ENCODE assay signal across 1 cellular context in the genomic region with DNA sequence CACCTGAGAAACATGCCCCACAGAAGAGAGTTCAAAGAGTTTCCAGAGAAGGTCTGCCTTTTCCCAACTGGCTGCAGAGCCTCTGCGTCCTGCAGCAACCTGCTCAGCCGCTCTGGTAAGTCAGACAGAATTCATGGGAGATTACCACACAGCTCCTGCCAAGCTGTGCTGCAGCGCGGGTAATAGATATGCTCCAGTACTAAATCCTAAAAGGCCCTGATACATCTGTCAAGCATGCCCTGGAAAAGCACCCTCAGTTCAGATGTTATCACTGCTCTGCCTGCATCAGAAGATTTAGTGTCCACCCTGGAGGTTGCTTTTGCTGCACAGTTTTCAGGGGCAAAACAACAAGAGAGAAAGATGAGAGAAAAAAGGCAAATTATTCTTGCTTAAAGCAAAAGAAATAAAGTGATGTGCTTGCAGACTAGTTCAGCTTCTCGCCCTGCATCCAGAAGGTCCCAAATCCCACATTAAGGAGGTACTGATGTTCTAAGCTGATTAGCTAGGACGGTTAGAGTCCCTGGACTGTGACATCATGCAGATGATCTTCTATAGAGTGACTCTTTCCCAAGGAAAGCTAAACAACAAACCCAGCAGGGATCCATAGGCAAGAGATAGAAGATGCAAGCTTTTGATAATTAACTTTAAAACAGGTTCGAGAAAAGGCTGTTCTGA.
TF ChIP-seq lines count a peak whose summit lies in the region.

No MANE protein-coding gene starts in this region.

TF ChIP-seq in HepG2, 621 proteins besides CTCF, POLR2A, EP300 and RAD21 (continued from another document):
- TF ChIP-seq, protein P1, sequence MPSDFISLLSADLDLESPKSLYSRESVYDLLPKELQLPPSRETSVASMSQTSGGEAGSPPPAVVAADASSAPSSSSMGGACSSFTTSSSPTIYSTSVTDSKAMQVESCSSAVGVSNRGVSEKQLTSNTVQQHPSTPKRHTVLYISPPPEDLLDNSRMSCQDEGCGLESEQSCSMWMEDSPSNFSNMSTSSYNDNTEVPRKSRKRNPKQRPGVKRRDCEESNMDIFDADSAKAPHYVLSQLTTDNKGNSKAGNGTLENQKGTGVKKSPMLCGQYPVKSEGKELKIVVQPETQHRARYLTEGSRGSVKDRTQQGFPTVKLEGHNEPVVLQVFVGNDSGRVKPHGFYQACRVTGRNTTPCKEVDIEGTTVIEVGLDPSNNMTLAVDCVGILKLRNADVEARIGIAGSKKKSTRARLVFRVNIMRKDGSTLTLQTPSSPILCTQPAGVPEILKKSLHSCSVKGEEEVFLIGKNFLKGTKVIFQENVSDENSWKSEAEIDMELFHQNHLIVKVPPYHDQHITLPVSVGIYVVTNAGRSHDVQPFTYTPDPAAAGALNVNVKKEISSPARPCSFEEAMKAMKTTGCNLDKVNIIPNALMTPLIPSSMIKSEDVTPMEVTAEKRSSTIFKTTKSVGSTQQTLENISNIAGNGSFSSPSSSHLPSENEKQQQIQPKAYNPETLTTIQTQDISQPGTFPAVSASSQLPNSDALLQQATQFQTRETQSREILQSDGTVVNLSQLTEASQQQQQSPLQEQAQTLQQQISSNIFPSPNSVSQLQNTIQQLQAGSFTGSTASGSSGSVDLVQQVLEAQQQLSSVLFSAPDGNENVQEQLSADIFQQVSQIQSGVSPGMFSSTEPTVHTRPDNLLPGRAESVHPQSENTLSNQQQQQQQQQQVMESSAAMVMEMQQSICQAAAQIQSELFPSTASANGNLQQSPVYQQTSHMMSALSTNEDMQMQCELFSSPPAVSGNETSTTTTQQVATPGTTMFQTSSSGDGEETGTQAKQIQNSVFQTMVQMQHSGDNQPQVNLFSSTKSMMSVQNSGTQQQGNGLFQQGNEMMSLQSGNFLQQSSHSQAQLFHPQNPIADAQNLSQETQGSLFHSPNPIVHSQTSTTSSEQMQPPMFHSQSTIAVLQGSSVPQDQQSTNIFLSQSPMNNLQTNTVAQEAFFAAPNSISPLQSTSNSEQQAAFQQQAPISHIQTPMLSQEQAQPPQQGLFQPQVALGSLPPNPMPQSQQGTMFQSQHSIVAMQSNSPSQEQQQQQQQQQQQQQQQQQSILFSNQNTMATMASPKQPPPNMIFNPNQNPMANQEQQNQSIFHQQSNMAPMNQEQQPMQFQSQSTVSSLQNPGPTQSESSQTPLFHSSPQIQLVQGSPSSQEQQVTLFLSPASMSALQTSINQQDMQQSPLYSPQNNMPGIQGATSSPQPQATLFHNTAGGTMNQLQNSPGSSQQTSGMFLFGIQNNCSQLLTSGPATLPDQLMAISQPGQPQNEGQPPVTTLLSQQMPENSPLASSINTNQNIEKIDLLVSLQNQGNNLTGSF (CRISPR knock-in tag; IDR thresholded peaks at IDR 0.05), result no peak
- TF ChIP-seq ZNF784 (CRISPR knock-in tag; IDR thresholded peaks at IDR 0.05; ENCODE audit: borderline replicate concordance) (no peak), SMAD3 (CRISPR knock-in tag; IDR thresholded peaks at IDR 0.05) (no peak), ZFP62 (CRISPR knock-in tag; IDR thresholded peaks at IDR 0.05) (no peak)
- TF ChIP-seq, protein P2, sequence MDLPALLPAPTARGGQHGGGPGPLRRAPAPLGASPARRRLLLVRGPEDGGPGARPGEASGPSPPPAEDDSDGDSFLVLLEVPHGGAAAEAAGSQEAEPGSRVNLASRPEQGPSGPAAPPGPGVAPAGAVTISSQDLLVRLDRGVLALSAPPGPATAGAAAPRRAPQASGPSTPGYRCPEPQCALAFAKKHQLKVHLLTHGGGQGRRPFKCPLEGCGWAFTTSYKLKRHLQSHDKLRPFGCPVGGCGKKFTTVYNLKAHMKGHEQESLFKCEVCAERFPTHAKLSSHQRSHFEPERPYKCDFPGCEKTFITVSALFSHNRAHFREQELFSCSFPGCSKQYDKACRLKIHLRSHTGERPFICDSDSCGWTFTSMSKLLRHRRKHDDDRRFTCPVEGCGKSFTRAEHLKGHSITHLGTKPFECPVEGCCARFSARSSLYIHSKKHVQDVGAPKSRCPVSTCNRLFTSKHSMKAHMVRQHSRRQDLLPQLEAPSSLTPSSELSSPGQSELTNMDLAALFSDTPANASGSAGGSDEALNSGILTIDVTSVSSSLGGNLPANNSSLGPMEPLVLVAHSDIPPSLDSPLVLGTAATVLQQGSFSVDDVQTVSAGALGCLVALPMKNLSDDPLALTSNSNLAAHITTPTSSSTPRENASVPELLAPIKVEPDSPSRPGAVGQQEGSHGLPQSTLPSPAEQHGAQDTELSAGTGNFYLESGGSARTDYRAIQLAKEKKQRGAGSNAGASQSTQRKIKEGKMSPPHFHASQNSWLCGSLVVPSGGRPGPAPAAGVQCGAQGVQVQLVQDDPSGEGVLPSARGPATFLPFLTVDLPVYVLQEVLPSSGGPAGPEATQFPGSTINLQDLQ (CRISPR knock-in tag; IDR thresholded peaks at IDR 0.05), result no peak
